ENCODE assay signal across 25 cellular contexts in genomic region chr21:45210461-45210983, GRCh38.
"Had no signal": no experiment of that assay in that cellular context is flagged by ENCODE, and none has a peak within 500 bp of the region (broad histone marks: within the 10 kb centered on the region; RNA-seq: fewer than 3 reads in every experiment).

No MANE protein-coding gene starts in this region.

- H3K27me3 Mint-ChIP-seq: activated CD4-positive, alpha-beta T cell treated with anti-CD3 and anti-CD28 coated beads for 36 hours; activated CD8-positive, alpha-beta memory T cell treated with anti-CD3 and anti-CD28 coated beads, Interleukin-2, amount 10 ng/mL, durations not matched to agents 7 days and 5 days; activated naive CD8-positive, alpha-beta T cell treated with anti-CD3 and anti-CD28 coated beads for 36 hours had no signal

- H3K27me3 ChIP-seq: Peyer's patch, SJCRH30 had no signal

- ATAC-seq: activated CD4-positive, alpha-beta T cell treated with anti-CD3 and anti-CD28 coated beads for 36 hours; activated CD8-positive, alpha-beta memory T cell treated with anti-CD3 and anti-CD28 coated beads, Interleukin-2, amount 10 ng/mL, durations not matched to agents 7 days and 5 days; activated CD8-positive, alpha-beta T cell treated with anti-CD3 and anti-CD28 coated beads, Interleukin-2, amount 10 ng/mL, durations not matched to agents 7 days and 5 days; activated T-cell treated with anti-CD3 and anti-CD28 coated beads, Interleukin-2, amount 50 U/mL, for 4 hours had no signal

- H3K4me3 ChIP-seq: Peyer's patch, SJCRH30 had no signal

- H3K27ac ChIP-seq: Peyer's patch, RWPE1, SJCRH30, VCaP had no signal

- H3K4me3 Mint-ChIP-seq: activated CD4-positive, alpha-beta T cell treated with anti-CD3 and anti-CD28 coated beads for 36 hours; activated CD8-positive, alpha-beta memory T cell treated with anti-CD3 and anti-CD28 coated beads, Interleukin-2, amount 10 ng/mL, durations not matched to agents 7 days and 5 days; activated CD8-positive, alpha-beta T cell treated with anti-CD3 and anti-CD28 coated beads, Interleukin-2, amount 10 ng/mL, durations not matched to agents 7 days and 5 days; activated naive CD4-positive, alpha-beta T cell treated with anti-CD3 and anti-CD28 coated beads for 36 hours; activated naive CD8-positive, alpha-beta T cell treated with anti-CD3 and anti-CD28 coated beads for 36 hours; activated T-cell treated with anti-CD3 and anti-CD28 coated beads, Interleukin-2, amount 50 U/mL, for 4 hours had no signal

- H3K9me3 Mint-ChIP-seq: activated naive CD4-positive, alpha-beta T cell treated with anti-CD3 and anti-CD28 coated beads for 36 hours; activated naive CD8-positive, alpha-beta T cell treated with anti-CD3 and anti-CD28 coated beads for 36 hours; activated T-cell treated with anti-CD3 and anti-CD28 coated beads, Interleukin-2, amount 50 U/mL, for 4 hours had no signal

- H3K36me3 ChIP-seq: Peyer's patch had no signal

- H3K9me3 ChIP-seq: Peyer's patch, SJCRH30, SK-N-SH had no signal

- H3K27ac Mint-ChIP-seq: activated CD4-positive, alpha-beta T cell treated with anti-CD3 and anti-CD28 coated beads for 36 hours; activated CD8-positive, alpha-beta memory T cell treated with anti-CD3 and anti-CD28 coated beads, Interleukin-2, amount 10 ng/mL, durations not matched to agents 7 days and 5 days; activated CD8-positive, alpha-beta T cell treated with anti-CD3 and anti-CD28 coated beads, Interleukin-2, amount 10 ng/mL, durations not matched to agents 7 days and 5 days; activated naive CD4-positive, alpha-beta T cell treated with anti-CD3 and anti-CD28 coated beads for 36 hours; activated naive CD8-positive, alpha-beta T cell treated with anti-CD3 and anti-CD28 coated beads for 36 hours had no signal

- H3K9me2 ChIP-seq: SK-N-SH had no signal

- DNase-seq: activated CD4-positive, alpha-beta T cell treated with anti-CD3 and anti-CD28 coated beads for 36 hours; activated CD8-positive, alpha-beta memory T cell treated with anti-CD3 and anti-CD28 coated beads, Interleukin-2, amount 10 ng/mL, durations not matched to agents 7 days and 5 days; activated CD8-positive, alpha-beta T cell treated with anti-CD3 and anti-CD28 coated beads, Interleukin-2, amount 10 ng/mL, durations not matched to agents 7 days and 5 days; activated effector memory CD4-positive, alpha-beta T cell treated with anti-CD3 and anti-CD28 coated beads, Interleukin-2, amount 50 U/mL, for 16 hours; activated naive CD4-positive, alpha-beta T cell treated with anti-CD3 and anti-CD28 coated beads for 36 hours; activated naive CD8-positive, alpha-beta T cell treated with anti-CD3 and anti-CD28 coated beads for 36 hours; activated T-cell treated with anti-CD3 and anti-CD28 coated beads, Interleukin-2, amount 50 U/mL, for 4 hours; cerebellar nuclear complex; KG1; NCI-H1092; NCI-H1417; NCI-H2029; NCI-H2107; NCI-H2171 treated with DMSO at 0.1 percent for 48 hours; NCI-H345; NCI-H510A; NCI-H526 treated with DMSO at 0.1 percent for 48 hours; NK-92 treated with Interleukin-12 subunit alpha and Interleukin-12 subunit beta, amount 100 ng/mL, for 24 hours; Right ventricle myocardium superior; SJCRH30; SK-N-SH; T-helper 1 cell had no signal

- H3K4me2 ChIP-seq: SK-N-SH had no signal

- H3K4me1 ChIP-seq: Peyer's patch, SJCRH30 had no signal
